8 cellular contexts compared by ENCODE assay signal in the genomic region with DNA sequence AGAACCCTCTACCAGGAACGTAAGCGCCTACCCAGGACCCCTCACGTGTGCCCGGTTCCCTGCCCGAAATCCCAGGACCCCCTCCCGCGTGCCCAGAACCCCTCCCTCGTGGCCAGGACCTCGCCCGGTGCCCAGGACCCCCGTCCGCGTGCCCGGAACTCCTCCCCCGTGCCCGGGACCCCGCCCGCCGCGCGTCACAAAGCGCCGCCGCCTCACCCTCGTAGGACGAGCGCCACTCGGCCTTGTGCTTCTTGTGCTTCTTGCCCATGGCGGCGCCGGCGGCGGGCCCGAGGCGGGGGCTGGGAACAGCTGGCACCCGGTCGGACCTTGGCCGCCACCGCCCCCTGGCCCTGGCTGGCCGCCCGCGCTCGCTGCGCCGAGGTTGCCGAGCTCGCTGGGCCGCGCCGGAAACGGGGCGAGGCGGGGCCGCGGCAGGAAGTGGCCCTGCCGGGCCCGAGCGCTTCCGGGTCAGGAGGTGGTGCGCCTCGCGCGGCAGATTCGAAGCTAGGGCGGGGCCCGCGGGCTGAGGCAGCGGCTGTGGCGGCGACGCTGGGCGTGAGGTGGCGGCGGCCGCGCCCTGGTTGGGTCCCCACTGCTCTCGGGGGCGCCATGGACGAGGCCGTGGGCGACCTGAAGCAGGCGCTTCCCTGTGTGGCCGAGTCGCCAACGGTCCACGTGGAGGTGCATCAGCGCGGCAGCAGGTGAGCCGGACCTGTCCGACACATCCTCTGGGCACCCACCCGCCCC. TPM values are rescaled to one million over a fixed set of nuclear protein-coding genes. Genes with fewer than 3 reads are reported as not detected.
DNase-seq lines count a peak whose midpoint lies in the region; ATAC-seq and TF ChIP-seq lines count a peak whose summit lies in the region.

A gene (minus strand): TSS at position 412 of the 747 bp plus-strand sequence. CDS start 144 bp downstream, at position 268.
A gene with protein sequence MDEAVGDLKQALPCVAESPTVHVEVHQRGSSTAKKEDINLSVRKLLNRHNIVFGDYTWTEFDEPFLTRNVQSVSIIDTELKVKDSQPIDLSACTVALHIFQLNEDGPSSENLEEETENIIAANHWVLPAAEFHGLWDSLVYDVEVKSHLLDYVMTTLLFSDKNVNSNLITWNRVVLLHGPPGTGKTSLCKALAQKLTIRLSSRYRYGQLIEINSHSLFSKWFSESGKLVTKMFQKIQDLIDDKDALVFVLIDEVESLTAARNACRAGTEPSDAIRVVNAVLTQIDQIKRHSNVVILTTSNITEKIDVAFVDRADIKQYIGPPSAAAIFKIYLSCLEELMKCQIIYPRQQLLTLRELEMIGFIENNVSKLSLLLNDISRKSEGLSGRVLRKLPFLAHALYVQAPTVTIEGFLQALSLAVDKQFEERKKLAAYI (plus strand): TSS at position 495 of the 747 bp plus-strand sequence. CDS start 115 bp downstream, at position 610.

- H3K4me3 ChIP-seq in HL-60 (replicated peaks; ENCODE audit: insufficient read depth, low read length) (peak within 1 kb of the TSS; percentile 91), OCI-LY1 (ENCODE audit: low read depth, low read length, poor library complexity, severe bottlenecking) (peak within 1 kb of the TSS; percentile 74), esophagus (ENCODE audit: low read depth in 1 of 2, low read length in 2 of 2) (peak within 1 kb of the TSS; percentile 71 to 89), muscle layer of colon (ENCODE audit: low read depth in 1 of 2, low read length in 2 of 2) (peak within 1 kb of the TSS; percentile 75 to 87)

- H3K4me1 ChIP-seq in OCI-LY1 (ENCODE audit: insufficient read depth, low read length, severe bottlenecking) (peaks cover 22% of the 10 kb centered on the region), esophagus (ENCODE audit: control insufficient read depth in 2 of 2, insufficient read depth in 2 of 2, low read length in 1 of 2) (peaks cover 3 to 13% of the 10 kb centered on the region in 2 donors), muscle layer of colon (ENCODE audit: insufficient read depth, low read length) (peaks cover 16% of the 10 kb centered on the region)

- in situ Hi-C loops in Caki2 (cut with HindIII; ENCODE audit: low pct_unique_long_range_greater_than_20kb, low sequenced_read_pairs) = no loop called here

- H3K27me3 ChIP-seq in HL-60 (ENCODE audit: insufficient read depth, poor library complexity, severe bottlenecking) = no peaks in the 10 kb centered on the region
- no peaks in the 10 kb centered on the region for H3K27me3 ChIP-seq in OCI-LY1 (ENCODE audit: insufficient read depth, low read length)
- no peaks in the 10 kb centered on the region for H3K27me3 ChIP-seq in esophagus (ENCODE audit: control insufficient read depth in 1 of 2, insufficient read depth in 2 of 2, low read length in 2 of 2)
- no peaks in the 10 kb centered on the region for H3K27me3 ChIP-seq in muscle layer of colon (ENCODE audit: control insufficient read depth in 1 of 2, insufficient read depth in 2 of 2, low read length in 2 of 2)

- H3K9me3 ChIP-seq in OCI-LY1 (ENCODE audit: low read length) = no peaks in the 10 kb centered on the region
- no peaks in the 10 kb centered on the region for H3K9me3 ChIP-seq in esophagus (ENCODE audit: control insufficient read depth in 2 of 2, insufficient read depth in 1 of 2, low read depth in 1 of 2, low read length in 1 of 2)
- no peaks in the 10 kb centered on the region for H3K9me3 ChIP-seq in muscle layer of colon (ENCODE audit: low read length)

- H3K9me2 ChIP-seq in OCI-LY1 (ENCODE audit: low read depth, low read length) = no peaks in the 10 kb centered on the region

- H3F3A ChIP-seq in OCI-LY1 (ENCODE audit: insufficient read depth, low read length) = no peaks in the 10 kb centered on the region

- no peaks in the 10 kb centered on the region for H3K79me2 ChIP-seq in OCI-LY1 (ENCODE audit: insufficient read depth, low read length)

- H3K27ac ChIP-seq in HL-60 (replicated peaks) = peak within 1 kb of the TSS; percentile 91
- H3K27ac ChIP-seq in OCI-LY1 (ENCODE audit: low read depth, low read length, poor library complexity, severe bottlenecking) = peak within 1 kb of the TSS; percentile 54
- H3K27ac ChIP-seq in esophagus (ENCODE audit: low read depth in 2 of 2, low read length in 1 of 2) = peak within 1 kb of the TSS; percentile 73 to 90
- peak within 1 kb of the TSS; percentile 95 for H3K27ac ChIP-seq in muscle layer of colon (ENCODE audit: low read depth, low read length)

- no peak for TF ChIP-seq CTCF in HL-60 (IDR thresholded peaks at IDR 0.05; ENCODE audit: insufficient read depth, low read length)
- no peak for TF ChIP-seq CTCF in OCI-LY1 (IDR thresholded peaks at IDR 0.05; ENCODE audit: low read length)

- no peak within 1 kb of the TSS for H2AFZ ChIP-seq in OCI-LY1 (ENCODE audit: low read length)

- H3K4me2 ChIP-seq in OCI-LY1 (ENCODE audit: low read length) = peak within 1 kb of the TSS; percentile 76

- H3K9ac ChIP-seq in OCI-LY1 (ENCODE audit: low read length) (peak within 1 kb of the TSS; percentile 80), muscle layer of colon (ENCODE audit: low read length) (peak within 1 kb of the TSS; percentile 65)

- H4K20me1 ChIP-seq in OCI-LY1 (ENCODE audit: insufficient read depth, low read length) = no peaks in the 10 kb centered on the region

- ATAC-seq in GM19463 (IDR thresholded peaks at IDR 0.05; ENCODE audit: unreplicated experiment) = peak; percentile 98

- 1% methylated on average over 80 to 91 of the region's 91 CpGs for WGBS in esophagus, 2 donors

- H3K36me3 ChIP-seq in OCI-LY1 (ENCODE audit: insufficient read depth, low read length) (peaks cover 68% of the 10 kb centered on the region), esophagus (ENCODE audit: control insufficient read depth in 2 of 2, insufficient read depth in 2 of 2, low read length in 1 of 2) (peaks cover 3 to 23% of the 10 kb centered on the region in 2 donors), muscle layer of colon (ENCODE audit: insufficient read depth, low read length) (peaks cover 27% of the 10 kb centered on the region)

- DNase-seq in Caki2 (ENCODE audit: low read depth) = peak; percentile 79
- peak; percentile 62 to 80 for DNase-seq in HL-60 (ENCODE audit: low read depth in 1 of 2, low spot score in 1 of 2)
- peak; percentile 88 for DNase-seq in activated T-cell treated with anti-CD3 and anti-CD28 coated beads for 48 hours (ENCODE audit: low read depth)
- DNase-seq in stimulated activated CD8-positive, alpha-beta memory T cell treated with anti-CD3 and anti-CD28 coated beads, Interleukin-7, amount 100 ng/mL, for 24 hours (ENCODE audit: low read depth) = peak; percentile 63

RNA-seq across cellular contexts. Expression of the first gene that starts in this region (rescaled TPM):
- 20.4 and 29.2 TPM in 2 replicates for total RNA-seq in Caki2 (2014; rRNA removed; shearing (Covaris generic); ENCODE audit: low replicate concordance)
- polyA plus RNA-seq in esophagus = 10 to 100 TPM; 18.4 to 20.6 TPM

RNA-seq across cellular contexts. Expression of the second gene that starts in this region (rescaled TPM):
- total RNA-seq in Caki2 (2014; rRNA removed; shearing (Covaris generic); ENCODE audit: low replicate concordance) = 32.6 and 60.2 TPM in 2 replicates
- 1 to 10 TPM; 4.3 to 6.6 TPM for polyA plus RNA-seq in esophagus

Comparison
In these comparisons a context has a peak if more than half of its experiments do, and no peak if none do; other contexts are left out.
1. Peak in every context shown above with its lines: DNase-seq, ATAC-seq, H3K4me3 ChIP-seq and H3K27ac ChIP-seq.